ENCODE assay signal across 8 cellular contexts in the genomic region with DNA sequence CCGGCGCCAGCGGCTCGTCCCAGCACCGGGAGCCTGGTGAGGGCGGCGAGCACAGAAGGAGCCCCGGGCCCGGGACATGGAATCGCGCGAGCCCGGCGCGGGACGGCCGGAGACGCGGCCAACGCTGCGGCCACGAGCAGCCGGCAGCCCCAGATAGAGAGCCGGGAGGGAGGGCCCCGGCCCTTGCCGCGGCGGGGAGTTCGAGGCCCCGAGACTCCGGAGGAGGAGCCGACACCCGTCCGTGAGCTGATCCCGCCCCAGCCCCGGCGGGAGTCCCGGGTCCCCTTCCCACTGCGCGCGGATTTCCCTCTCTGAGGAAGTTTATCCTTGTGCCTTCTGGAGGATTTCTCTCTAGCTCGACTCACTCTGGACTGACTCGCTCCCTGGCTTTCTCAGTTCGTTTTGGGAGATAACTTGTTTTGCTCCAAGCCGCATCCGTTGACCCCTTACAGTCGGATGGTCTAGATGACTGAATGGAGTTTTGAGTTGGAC. TPM values are rescaled to one million over a fixed set of nuclear protein-coding genes. Genes with fewer than 3 reads are reported as not detected.
DNase-seq lines count a peak whose midpoint lies in the region; ATAC-seq and TF ChIP-seq lines count a peak whose summit lies in the region.

No MANE protein-coding gene starts in this region.

- H3K4me3 ChIP-seq in parathyroid adenoma (ENCODE audit: low read depth, low read length): peak overlapping the region; percentile 72

- H3K79me2 ChIP-seq in parathyroid adenoma: peaks cover 12% of the 10 kb centered on the region

- peak; percentile 61 for DNase-seq in ELR (ENCODE audit: low read depth)
- DNase-seq in NCI-H1105 treated with DMSO at 0.1 percent for 48 hours (lab: John Stamatoyannopoulos, UW): peak; percentile 56
- DNase-seq in activated naive CD4-positive, alpha-beta T cell treated with Interleukin-2 at 50 U/mL for 16 hours: peak; percentile 47
- peak; percentile 69 for DNase-seq in Right ventricle myocardium superior
- no peak for DNase-seq in G401 (ENCODE audit: low spot score)
- DNase-seq in NCI-H2107 (lab: John Stamatoyannopoulos, UW): no peak

- H3K4me1 ChIP-seq in parathyroid adenoma: peaks cover 4% of the 10 kb centered on the region

- ATAC-seq in GM21825 (IDR thresholded peaks at IDR 0.05; ENCODE audit: unreplicated experiment) (peak; percentile 28), Right ventricle myocardium superior (ENCODE audit: poor library complexity) (peak; percentile 28)

- H3K9ac ChIP-seq in parathyroid adenoma: peak overlapping the region; percentile 0

- H3K9me3 ChIP-seq in parathyroid adenoma (ENCODE audit: control insufficient read depth, low read length): no peaks in the 10 kb centered on the region

- TF ChIP-seq CTCF in parathyroid adenoma (IDR thresholded peaks at IDR 0.05): no peak

- H3K27ac ChIP-seq in parathyroid adenoma: peak overlapping the region; percentile 83

- peak overlapping the region; percentile 84 for H3K4me2 ChIP-seq in parathyroid adenoma (ENCODE audit: low read length)

- in situ Hi-C loops in G401 (cut with HindIII; ENCODE audit: low sequenced_read_pairs): no loop called here

- peak overlapping the region; percentile 63 for H2AFZ ChIP-seq in parathyroid adenoma

- H3K27me3 ChIP-seq in parathyroid adenoma (ENCODE audit: control insufficient read depth, insufficient read depth, low read length): no peaks in the 10 kb centered on the region

- intact Hi-C loops in Right ventricle myocardium superior (cut with DNase I): loop anchor here (5.0 to 10.0 kb wide), 2 partner anchors 76 to 98 kb away; no protein-coding TSS in a partner anchor

- H3K36me3 ChIP-seq in parathyroid adenoma (ENCODE audit: control insufficient read depth, insufficient read depth, low read length): no peaks in the 10 kb centered on the region

RNA-seq across cellular contexts. Expression of gene ARHGEF12, which starts 0.5 kb away (rescaled TPM):
- 81.7 TPM for total RNA-seq in Right ventricle myocardium superior
- total RNA-seq in G401 (2014; rRNA removed; shearing (Covaris generic)): 27.5 TPM in 2 replicates

RNA-seq across cellular contexts. Expression of gene TLCD5, which starts 11.6 kb away (rescaled TPM):
- 7.3 TPM for total RNA-seq in Right ventricle myocardium superior
- total RNA-seq in G401 (2014; rRNA removed; shearing (Covaris generic)): 12.5 and 14.8 TPM in 2 replicates

Comparison
In these comparisons a context has a peak if more than half of its experiments do, and no peak if none do; other contexts are left out.
1. DNase-seq: peak in ELR (single experiment), NCI-H1105 treated with DMSO at 0.1 percent for 48 hours (single experiment), activated naive CD4-positive, alpha-beta T cell treated with Interleukin-2 at 50 U/mL for 16 hours (single experiment) and Right ventricle myocardium superior (single experiment); none in G401 (single experiment) and NCI-H2107 (single experiment).